1 cellular context compared by ENCODE assay signal in the genomic region with DNA sequence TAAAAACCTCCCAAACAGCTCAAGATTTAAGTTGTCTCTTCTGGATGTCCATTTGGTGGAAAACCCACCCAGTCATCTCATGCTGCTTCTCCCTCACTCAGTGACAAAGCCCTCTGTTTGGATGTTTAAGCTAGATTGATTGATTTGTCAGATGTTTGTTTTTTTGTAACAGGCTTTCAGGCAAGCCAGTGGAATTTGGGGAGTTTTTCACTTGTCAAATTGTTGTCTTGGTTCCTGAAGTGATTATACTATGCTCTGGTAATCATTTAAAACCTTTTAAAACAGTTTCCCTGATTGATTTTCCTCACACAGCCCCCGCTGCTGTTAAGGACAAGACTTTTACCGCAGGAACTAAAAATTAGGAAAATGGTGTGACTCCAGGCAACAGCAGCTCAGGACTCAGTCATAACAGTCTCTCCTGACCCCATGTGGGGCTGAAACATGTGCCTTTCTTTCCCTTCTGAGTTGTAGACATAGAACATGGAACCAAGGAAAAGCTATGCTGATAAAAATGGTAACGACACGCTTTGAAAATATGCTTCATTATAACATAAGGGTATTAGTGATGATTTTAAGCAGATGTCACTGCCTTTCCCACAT.
TF ChIP-seq lines count a peak whose summit lies in the region.

No MANE protein-coding gene starts in this region.

TF ChIP-seq in GM12878, 131 proteins besides CTCF, POLR2A, EP300 and RAD21 (continued from another document):
- TF ChIP-seq NFIC (IDR thresholded peaks at IDR 0.05; ENCODE audit: low read depth, low read length), result no peak
- no peak for TF ChIP-seq TCF3 (IDR thresholded peaks at IDR 0.05; ENCODE audit: borderline replicate concordance, insufficient read depth, low read depth, low read length)
